1 cellular context compared by ENCODE assay signal in genomic region chr22:27434898-27435297, GRCh38.
TF ChIP-seq lines count a peak whose summit lies in the region.

No MANE protein-coding gene starts in this region.

TF ChIP-seq in IMR-90, 13 proteins besides CTCF, POLR2A, EP300 and RAD21 (continued from another document):
- TF ChIP-seq ELK1 (IDR thresholded peaks at IDR 0.05; ENCODE audit: borderline replicate concordance, low read depth, low read length): no peak
